1 cellular context compared by ENCODE assay signal in the genomic region with DNA sequence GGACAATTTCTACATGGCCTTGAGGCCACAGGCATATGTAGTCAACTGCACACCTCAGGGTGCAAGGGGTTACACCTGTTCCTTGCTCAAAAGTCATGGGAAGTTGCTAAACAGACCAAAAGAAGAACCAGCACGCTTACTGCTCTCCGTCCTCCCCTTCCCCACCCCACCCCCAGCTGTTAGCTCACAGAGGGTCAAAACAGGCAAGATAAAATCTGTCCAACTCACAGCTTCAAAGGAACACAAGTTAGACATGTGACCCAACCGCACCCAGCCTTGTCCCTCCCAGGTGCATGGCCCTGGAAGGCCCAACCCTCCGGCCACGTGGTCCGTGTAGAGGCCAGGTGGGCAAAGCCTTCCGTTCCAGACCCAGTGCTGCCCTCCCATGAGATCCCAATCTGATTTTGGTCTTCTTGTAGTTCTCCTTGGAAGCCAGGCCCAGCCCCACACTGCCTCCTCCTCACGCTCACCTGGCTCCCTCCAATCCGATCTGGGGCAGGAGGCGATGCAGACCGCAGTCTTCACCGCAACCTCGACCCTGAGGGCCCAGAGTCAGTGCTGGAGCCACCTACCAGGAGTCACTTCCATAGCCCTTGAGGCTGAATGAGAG.
TF ChIP-seq lines count a peak whose summit lies in the region.

No MANE protein-coding gene starts in this region.

TF ChIP-seq in K562, 482 proteins besides CTCF, POLR2A, EP300 and RAD21 (continued from another document and continues in another):
- TF ChIP-seq, protein P1, sequence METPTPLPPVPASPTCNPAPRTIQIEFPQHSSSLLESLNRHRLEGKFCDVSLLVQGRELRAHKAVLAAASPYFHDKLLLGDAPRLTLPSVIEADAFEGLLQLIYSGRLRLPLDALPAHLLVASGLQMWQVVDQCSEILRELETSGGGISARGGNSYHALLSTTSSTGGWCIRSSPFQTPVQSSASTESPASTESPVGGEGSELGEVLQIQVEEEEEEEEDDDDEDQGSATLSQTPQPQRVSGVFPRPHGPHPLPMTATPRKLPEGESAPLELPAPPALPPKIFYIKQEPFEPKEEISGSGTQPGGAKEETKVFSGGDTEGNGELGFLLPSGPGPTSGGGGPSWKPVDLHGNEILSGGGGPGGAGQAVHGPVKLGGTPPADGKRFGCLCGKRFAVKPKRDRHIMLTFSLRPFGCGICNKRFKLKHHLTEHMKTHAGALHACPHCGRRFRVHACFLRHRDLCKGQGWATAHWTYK (CRISPR knock-in tag; IDR thresholded peaks at IDR 0.05), result peak; percentile 79; the same call in 1 of the 2 replicates
- TF ChIP-seq, protein P2, sequence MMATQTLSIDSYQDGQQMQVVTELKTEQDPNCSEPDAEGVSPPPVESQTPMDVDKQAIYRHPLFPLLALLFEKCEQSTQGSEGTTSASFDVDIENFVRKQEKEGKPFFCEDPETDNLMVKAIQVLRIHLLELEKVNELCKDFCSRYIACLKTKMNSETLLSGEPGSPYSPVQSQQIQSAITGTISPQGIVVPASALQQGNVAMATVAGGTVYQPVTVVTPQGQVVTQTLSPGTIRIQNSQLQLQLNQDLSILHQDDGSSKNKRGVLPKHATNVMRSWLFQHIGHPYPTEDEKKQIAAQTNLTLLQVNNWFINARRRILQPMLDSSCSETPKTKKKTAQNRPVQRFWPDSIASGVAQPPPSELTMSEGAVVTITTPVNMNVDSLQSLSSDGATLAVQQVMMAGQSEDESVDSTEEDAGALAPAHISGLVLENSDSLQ (IDR thresholded peaks at IDR 0.05), result no peak
- no peak for TF ChIP-seq ZNF384 (IDR thresholded peaks at IDR 0.05; ENCODE audit: low read depth, low read length)
- peak; percentile 17; the same call in 1 of the 2 replicates for TF ChIP-seq POLR2H (tag; IDR thresholded peaks at IDR 0.05; ENCODE audit: low read depth)
- no peak for TF ChIP-seq RBM15 (IDR thresholded peaks at IDR 0.05; ENCODE audit: insufficient read depth, low read length)
- TF ChIP-seq ZNF707 (CRISPR knock-in tag; conservative IDR thresholded peaks at IDR 0.05), result peak; percentile 45; the same call in 1 of the 2 replicates
- TF ChIP-seq MECOM (CRISPR knock-in tag; IDR thresholded peaks at IDR 0.05), result no peak; the same call in 1 of the 2 replicates
- TF ChIP-seq, protein P3, sequence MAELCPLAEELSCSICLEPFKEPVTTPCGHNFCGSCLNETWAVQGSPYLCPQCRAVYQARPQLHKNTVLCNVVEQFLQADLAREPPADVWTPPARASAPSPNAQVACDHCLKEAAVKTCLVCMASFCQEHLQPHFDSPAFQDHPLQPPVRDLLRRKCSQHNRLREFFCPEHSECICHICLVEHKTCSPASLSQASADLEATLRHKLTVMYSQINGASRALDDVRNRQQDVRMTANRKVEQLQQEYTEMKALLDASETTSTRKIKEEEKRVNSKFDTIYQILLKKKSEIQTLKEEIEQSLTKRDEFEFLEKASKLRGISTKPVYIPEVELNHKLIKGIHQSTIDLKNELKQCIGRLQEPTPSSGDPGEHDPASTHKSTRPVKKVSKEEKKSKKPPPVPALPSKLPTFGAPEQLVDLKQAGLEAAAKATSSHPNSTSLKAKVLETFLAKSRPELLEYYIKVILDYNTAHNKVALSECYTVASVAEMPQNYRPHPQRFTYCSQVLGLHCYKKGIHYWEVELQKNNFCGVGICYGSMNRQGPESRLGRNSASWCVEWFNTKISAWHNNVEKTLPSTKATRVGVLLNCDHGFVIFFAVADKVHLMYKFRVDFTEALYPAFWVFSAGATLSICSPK (IDR thresholded peaks at IDR 0.05; ENCODE audit: borderline replicate concordance), result no peak
- peak; percentile 54; the same call in 1 of the 2 replicates for TF ChIP-seq ZNF324 (CRISPR knock-in tag; IDR thresholded peaks at IDR 0.05)
- no peak; the same call in 1 of the 2 replicates for TF ChIP-seq ZNF24 (IDR thresholded peaks at IDR 0.05)
- no peak; the same call in 1 of the 2 replicates for TF ChIP-seq CREB1 (IDR thresholded peaks at IDR 0.05)
- TF ChIP-seq CREB1 (CRISPR knock-in tag; IDR thresholded peaks at IDR 0.05), result no peak
- TF ChIP-seq CBX5 (IDR thresholded peaks at IDR 0.05; ENCODE audit: borderline replicate concordance, low read depth), result 0 out of 2 replicates have a peak, but pooled peaks have one; percentile 47
- TF ChIP-seq, protein P4, sequence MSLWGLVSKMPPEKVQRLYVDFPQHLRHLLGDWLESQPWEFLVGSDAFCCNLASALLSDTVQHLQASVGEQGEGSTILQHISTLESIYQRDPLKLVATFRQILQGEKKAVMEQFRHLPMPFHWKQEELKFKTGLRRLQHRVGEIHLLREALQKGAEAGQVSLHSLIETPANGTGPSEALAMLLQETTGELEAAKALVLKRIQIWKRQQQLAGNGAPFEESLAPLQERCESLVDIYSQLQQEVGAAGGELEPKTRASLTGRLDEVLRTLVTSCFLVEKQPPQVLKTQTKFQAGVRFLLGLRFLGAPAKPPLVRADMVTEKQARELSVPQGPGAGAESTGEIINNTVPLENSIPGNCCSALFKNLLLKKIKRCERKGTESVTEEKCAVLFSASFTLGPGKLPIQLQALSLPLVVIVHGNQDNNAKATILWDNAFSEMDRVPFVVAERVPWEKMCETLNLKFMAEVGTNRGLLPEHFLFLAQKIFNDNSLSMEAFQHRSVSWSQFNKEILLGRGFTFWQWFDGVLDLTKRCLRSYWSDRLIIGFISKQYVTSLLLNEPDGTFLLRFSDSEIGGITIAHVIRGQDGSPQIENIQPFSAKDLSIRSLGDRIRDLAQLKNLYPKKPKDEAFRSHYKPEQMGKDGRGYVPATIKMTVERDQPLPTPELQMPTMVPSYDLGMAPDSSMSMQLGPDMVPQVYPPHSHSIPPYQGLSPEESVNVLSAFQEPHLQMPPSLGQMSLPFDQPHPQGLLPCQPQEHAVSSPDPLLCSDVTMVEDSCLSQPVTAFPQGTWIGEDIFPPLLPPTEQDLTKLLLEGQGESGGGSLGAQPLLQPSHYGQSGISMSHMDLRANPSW (CRISPR knock-in tag; IDR thresholded peaks at IDR 0.05), result no peak
- TF ChIP-seq, protein P5, sequence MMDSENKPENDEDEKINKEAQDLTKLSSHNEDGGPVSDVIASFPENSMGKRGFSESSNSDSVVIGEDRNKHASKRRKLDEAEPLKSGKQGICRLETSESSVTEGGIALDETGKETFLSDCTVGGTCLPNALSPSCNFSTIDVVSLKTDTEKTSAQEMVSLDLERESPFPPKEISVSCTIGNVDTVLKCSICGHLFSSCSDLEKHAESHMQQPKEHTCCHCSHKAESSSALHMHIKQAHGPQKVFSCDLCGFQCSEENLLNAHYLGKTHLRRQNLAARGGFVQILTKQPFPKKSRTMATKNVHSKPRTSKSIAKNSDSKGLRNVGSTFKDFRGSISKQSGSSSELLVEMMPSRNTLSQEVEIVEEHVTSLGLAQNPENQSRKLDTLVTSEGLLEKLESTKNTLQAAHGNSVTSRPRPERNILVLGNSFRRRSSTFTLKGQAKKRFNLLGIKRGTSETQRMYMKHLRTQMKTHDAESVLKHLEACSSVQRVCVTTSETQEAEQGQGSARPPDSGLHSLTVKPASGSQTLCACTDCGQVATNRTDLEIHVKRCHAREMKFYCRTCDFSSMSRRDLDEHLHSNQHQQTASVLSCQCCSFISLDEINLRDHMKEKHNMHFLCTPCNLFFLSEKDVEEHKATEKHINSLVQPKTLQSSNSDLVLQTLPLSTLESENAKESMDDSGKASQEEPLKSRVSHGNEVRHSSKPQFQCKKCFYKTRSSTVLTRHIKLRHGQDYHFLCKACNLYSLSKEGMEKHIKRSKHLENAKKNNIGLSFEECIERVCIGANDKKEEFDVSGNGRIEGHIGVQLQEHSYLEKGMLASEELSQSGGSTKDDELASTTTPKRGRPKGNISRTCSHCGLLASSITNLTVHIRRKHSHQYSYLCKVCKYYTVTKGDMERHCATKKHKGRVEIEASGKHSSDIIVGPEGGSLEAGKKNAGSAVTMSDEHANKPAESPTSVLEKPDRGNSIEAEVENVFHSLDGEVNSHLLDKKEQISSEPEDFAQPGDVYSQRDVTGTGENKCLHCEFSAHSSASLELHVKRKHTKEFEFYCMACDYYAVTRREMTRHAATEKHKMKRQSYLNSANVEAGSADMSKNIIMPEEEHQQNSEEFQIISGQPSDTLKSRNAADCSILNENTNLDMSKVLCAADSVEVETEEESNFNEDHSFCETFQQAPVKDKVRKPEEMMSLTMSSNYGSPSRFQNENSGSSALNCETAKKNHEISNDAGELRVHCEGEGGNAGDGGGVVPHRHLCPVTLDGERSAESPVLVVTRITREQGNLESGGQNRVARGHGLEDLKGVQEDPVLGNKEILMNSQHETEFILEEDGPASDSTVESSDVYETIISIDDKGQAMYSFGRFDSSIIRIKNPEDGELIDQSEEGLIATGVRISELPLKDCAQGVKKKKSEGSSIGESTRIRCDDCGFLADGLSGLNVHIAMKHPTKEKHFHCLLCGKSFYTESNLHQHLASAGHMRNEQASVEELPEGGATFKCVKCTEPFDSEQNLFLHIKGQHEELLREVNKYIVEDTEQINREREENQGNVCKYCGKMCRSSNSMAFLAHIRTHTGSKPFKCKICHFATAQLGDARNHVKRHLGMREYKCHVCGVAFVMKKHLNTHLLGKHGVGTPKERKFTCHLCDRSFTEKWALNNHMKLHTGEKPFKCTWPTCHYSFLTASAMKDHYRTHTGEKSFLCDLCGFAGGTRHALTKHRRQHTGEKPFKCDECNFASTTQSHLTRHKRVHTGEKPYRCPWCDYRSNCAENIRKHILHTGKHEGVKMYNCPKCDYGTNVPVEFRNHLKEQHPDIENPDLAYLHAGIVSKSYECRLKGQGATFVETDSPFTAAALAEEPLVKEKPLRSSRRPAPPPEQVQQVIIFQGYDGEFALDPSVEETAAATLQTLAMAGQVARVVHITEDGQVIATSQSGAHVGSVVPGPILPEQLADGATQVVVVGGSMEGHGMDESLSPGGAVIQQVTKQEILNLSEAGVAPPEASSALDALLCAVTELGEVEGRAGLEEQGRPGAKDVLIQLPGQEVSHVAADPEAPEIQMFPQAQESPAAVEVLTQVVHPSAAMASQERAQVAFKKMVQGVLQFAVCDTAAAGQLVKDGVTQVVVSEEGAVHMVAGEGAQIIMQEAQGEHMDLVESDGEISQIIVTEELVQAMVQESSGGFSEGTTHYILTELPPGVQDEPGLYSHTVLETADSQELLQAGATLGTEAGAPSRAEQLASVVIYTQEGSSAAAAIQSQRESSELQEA (IDR thresholded peaks at IDR 0.05; ENCODE audit: low read depth), result no peak
- TF ChIP-seq CBX8 (IDR thresholded peaks at IDR 0.05; ENCODE audit: borderline replicate concordance, extremely low read depth, low read depth, low read length, poor library complexity, severe bottlenecking), result no peak
- TF ChIP-seq CAMTA2 (CRISPR knock-in tag; conservative IDR thresholded peaks at IDR 0.05), result no peak
- TF ChIP-seq, protein P6, sequence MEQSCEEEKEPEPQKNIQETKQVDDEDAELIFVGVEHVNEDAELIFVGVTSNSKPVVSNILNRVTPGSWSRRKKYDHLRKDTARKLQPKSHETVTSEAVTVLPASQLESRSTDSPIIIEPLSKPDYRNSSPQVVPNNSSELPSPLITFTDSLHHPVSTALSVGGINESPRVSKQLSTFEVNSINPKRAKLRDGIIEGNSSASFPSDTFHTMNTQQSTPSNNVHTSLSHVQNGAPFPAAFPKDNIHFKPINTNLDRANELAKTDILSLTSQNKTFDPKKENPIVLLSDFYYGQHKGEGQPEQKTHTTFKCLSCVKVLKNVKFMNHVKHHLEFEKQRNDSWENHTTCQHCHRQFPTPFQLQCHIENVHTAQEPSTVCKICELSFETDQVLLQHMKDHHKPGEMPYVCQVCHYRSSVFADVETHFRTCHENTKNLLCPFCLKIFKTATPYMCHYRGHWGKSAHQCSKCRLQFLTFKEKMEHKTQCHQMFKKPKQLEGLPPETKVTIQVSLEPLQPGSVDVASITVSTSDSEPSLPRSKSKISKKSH (CRISPR knock-in tag; IDR thresholded peaks at IDR 0.05), result no peak
- TF ChIP-seq LCOR (CRISPR knock-in tag; IDR thresholded peaks at IDR 0.05), result no peak
- peak; percentile 21; the same call in 1 of the 2 replicates for TF ChIP-seq NR2C2 (CRISPR knock-in tag; IDR thresholded peaks at IDR 0.05)
- TF ChIP-seq NR2C2 (tag; IDR thresholded peaks at IDR 0.05), result peak; percentile 91
- TF ChIP-seq HDAC6 (IDR thresholded peaks at IDR 0.05; ENCODE audit: low read depth, low read length), result no peak
- TF ChIP-seq TRIM24 (IDR thresholded peaks at IDR 0.05), result peak; percentile 32 to 61; a peak in 2 of 4 replicates
- TF ChIP-seq, protein P7, sequence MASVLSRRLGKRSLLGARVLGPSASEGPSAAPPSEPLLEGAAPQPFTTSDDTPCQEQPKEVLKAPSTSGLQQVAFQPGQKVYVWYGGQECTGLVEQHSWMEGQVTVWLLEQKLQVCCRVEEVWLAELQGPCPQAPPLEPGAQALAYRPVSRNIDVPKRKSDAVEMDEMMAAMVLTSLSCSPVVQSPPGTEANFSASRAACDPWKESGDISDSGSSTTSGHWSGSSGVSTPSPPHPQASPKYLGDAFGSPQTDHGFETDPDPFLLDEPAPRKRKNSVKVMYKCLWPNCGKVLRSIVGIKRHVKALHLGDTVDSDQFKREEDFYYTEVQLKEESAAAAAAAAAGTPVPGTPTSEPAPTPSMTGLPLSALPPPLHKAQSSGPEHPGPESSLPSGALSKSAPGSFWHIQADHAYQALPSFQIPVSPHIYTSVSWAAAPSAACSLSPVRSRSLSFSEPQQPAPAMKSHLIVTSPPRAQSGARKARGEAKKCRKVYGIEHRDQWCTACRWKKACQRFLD (CRISPR knock-in tag; IDR thresholded peaks at IDR 0.05), result peak; percentile 91; the same call in 1 of the 2 replicates
- peak; percentile 96 for TF ChIP-seq ZNF583 (CRISPR knock-in tag; IDR thresholded peaks at IDR 0.05)
- peak; percentile 67; the same call in 1 of the 2 replicates for TF ChIP-seq ZKSCAN8 (CRISPR knock-in tag; IDR thresholded peaks at IDR 0.05)
- no peak for TF ChIP-seq ZNF23 (CRISPR knock-in tag; IDR thresholded peaks at IDR 0.05)
- no peak for TF ChIP-seq LARP7 (IDR thresholded peaks at IDR 0.05)
- TF ChIP-seq TEAD4 (IDR thresholded peaks at IDR 0.05; ENCODE audit: low read length), result peak; percentile 26; the same call in 1 of the 2 replicates
- TF ChIP-seq TEAD4 (CRISPR knock-in tag; IDR thresholded peaks at IDR 0.05; ENCODE audit: borderline replicate concordance), result no peak
- TF ChIP-seq RBM14 (IDR thresholded peaks at IDR 0.05; ENCODE audit: borderline replicate concordance, insufficient read depth, low read depth, low read length), result no peak
- TF ChIP-seq RBBP5 (IDR thresholded peaks at IDR 0.05; ENCODE audit: borderline replicate concordance, insufficient read depth, low read length, poor library complexity, severe bottlenecking), result peak; percentile 61
- TF ChIP-seq HDGF (IDR thresholded peaks at IDR 0.05), result no peak
- TF ChIP-seq RBFOX2 (IDR thresholded peaks at IDR 0.05; ENCODE audit: low read depth, low read length), result peak; percentile 68
- TF ChIP-seq ZC3H4 (CRISPR knock-in tag; IDR thresholded peaks at IDR 0.05; ENCODE audit: borderline replicate concordance), result no peak
- TF ChIP-seq RBM17 (IDR thresholded peaks at IDR 0.05; ENCODE audit: borderline replicate concordance, low read depth, low read length), result no peak
- TF ChIP-seq, protein P8, sequence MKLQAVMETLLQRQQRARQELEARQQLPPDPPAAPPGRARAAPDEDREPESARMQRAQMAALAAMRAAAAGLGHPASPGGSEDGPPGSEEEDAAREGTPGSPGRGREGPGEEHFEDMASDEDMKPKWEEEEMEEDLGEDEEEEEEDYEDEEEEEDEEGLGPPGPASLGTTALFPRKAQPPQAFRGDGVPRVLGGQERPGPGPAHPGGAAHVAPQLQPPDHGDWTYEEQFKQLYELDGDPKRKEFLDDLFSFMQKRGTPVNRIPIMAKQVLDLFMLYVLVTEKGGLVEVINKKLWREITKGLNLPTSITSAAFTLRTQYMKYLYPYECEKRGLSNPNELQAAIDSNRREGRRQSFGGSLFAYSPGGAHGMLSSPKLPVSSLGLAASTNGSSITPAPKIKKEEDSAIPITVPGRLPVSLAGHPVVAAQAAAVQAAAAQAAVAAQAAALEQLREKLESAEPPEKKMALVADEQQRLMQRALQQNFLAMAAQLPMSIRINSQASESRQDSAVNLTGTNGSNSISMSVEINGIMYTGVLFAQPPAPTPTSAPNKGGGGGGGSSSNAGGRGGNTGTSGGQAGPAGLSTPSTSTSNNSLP (IDR thresholded peaks at IDR 0.05; ENCODE audit: borderline replicate concordance, low read depth, low read length), result no peak
- no peak for TF ChIP-seq GTF2F1 (IDR thresholded peaks at IDR 0.05; ENCODE audit: low read depth, low read length)
